In the genomic region with DNA sequence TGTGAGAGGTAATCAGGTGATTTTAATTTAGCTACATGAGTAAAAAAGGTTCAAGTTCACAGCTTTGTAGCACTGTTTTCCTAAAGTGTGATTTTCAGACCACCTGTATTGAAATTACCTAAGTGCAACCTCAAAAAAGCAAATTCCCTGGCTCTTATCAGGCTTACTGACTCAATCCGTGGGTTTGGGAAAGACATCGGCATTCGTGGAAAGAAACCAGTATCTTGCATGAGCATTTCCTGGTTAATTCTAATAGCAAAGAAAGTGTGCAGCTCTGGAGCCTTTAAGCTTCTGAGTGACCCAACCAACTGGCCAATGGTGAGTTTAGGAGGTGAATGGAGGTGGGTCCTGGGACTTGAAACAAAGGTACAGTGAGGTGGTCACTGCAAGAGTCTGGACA, we compare ENCODE assay signal across 23 cellular contexts.
"Had no signal": no experiment of that assay in that cellular context is flagged by ENCODE, and none has a peak within 500 bp of the region (broad histone marks: within the 10 kb centered on the region; RNA-seq: fewer than 3 reads in every experiment).

No MANE protein-coding gene starts in this region.

- H3K27me3 ChIP-seq: adrenal gland, Peyer's patch, SJCRH30 had no signal

- H3K36me3 ChIP-seq: adrenal gland, Peyer's patch, SJCRH30, WERI-Rb-1 had no signal

- H3K4me1 ChIP-seq: adrenal gland, Peyer's patch, SJCRH30 had no signal

- ATAC-seq: activated CD4-positive, alpha-beta T cell treated with anti-CD3 and anti-CD28 coated beads for 36 hours; K562 had no signal

- H3K4me3 ChIP-seq: adrenal gland, K562, Peyer's patch, SJCRH30 had no signal

- H3K27ac ChIP-seq: adrenal gland, Peyer's patch, RWPE1, SJCRH30, WERI-Rb-1 had no signal

- DNase-seq: activated CD4-positive, alpha-beta memory T cell treated with anti-CD3 and anti-CD28 coated beads, Interleukin-2, amount 10 ng/mL, durations not matched to agents 7 days and 5 days; activated CD4-positive, alpha-beta T cell treated with anti-CD3 and anti-CD28 coated beads for 36 hours; activated CD4-positive, alpha-beta T cell treated with anti-CD3 and anti-CD28 coated beads, Interleukin-2, amount 50 U/mL, for 1 hour; activated naive CD4-positive, alpha-beta T cell treated with anti-CD3 and anti-CD28 coated beads, Interleukin-2, amount 50 U/mL, for 16 hours; activated naive CD8-positive, alpha-beta T cell treated with anti-CD3 and anti-CD28 coated beads, Interleukin-2, amount 10 ng/mL, durations not matched to agents 7 days and 5 days; activated T-cell treated with anti-CD3 and anti-CD28 coated beads for 4 hours; activated T-cell treated with anti-CD3 and anti-CD28 coated beads, Interleukin-2, amount 50 U/mL, for 48 hours; adrenal gland; aorta; Karpas-422; MM.1S; NCI-H1105; NCI-H1694; NCI-H2029; NK-92 treated with Interleukin-12 subunit alpha and Interleukin-12 subunit beta, amount 100 ng/mL, for 24 hours; Peyer's patch; Right ventricle myocardium superior; SJCRH30; SK-N-SH; T-helper 1 cell; WERI-Rb-1 had no signal

- H3K9ac ChIP-seq: SK-N-SH had no signal

- H3K9me3 ChIP-seq: adrenal gland, SJCRH30, SK-N-SH had no signal
